Comparison of ENCODE assay signal across 20 cellular contexts in the genomic region with DNA sequence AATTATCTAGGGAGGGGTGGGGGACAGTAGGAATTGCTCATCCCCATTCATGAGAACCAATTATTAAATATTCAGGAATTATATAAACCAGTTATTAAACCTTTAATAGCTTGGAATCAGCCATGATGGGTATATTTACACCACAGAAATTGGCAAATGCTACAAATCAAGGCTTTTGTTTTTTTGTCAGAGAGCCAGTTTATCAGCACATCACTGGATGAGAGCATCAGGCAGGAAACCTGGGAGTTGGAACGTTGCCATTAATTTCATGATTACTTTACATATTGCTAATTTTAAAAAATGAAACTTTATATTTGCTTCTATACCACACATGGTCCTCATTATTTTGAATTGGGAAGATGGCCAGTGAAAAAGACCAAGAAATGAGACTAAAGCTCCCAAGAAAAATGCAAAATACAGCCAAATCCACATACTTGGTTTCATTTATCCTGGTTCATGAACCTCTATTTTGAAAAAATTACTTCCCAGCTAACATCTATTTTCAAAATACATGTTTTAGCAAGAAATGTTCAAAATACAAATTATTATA. TPM values are rescaled to one million over a fixed set of nuclear protein-coding genes. Genes with fewer than 3 reads are reported as not detected.
DNase-seq lines count a peak whose midpoint lies in the region; TF ChIP-seq lines count a peak whose summit lies in the region.
"Had no signal": no experiment of that assay in that cellular context is flagged by ENCODE, and none has a peak within 500 bp of the region (broad histone marks: within the 10 kb centered on the region; RNA-seq: fewer than 3 reads in every experiment).

No MANE protein-coding gene starts in this region.

- peaks cover 7% of the 10 kb centered on the region for H3K4me1 Mint-ChIP-seq in activated T-helper 2 cell treated with anti-CD3 and anti-CD28 coated beads, Interferon-gamma antibody, Interleukin-2, Interleukin-4, amounts not matched to agents 10 μg/mL and 5 μg/mL and 100 μg/mL, durations not matched to agents 14 hours and 24 hours and 36 hours (ENCODE audit: low read depth)
- H3K4me1 Mint-ChIP-seq: CD8-positive, alpha-beta memory T cell had no signal

- no peak overlapping the region for H2AFZ ChIP-seq in SK-N-SH (ENCODE audit: low read depth)
- H2AFZ ChIP-seq in neuronal stem cell (ENCODE audit: low read length): no peak overlapping the region

- H3F3A ChIP-seq in SK-N-SH (replicated peaks; ENCODE audit: insufficient read depth): peaks cover 6% of the 10 kb centered on the region

- no peak for TF ChIP-seq CTCF in SK-N-SH (IDR thresholded peaks at IDR 0.05)
- TF ChIP-seq CTCF in A673 (conservative IDR thresholded peaks at IDR 0.05; ENCODE audit: low read depth, low read length): no peak

- H3K27ac Mint-ChIP-seq in activated T-helper 2 cell treated with anti-CD3 and anti-CD28 coated beads, Interferon-gamma antibody, Interleukin-2, Interleukin-4, amounts not matched to agents 10 μg/mL and 5 μg/mL and 100 μg/mL, durations not matched to agents 14 hours and 24 hours and 36 hours: no peak overlapping the region
- H3K27ac Mint-ChIP-seq: CD8-positive, alpha-beta memory T cell had no signal

- no peaks in the 10 kb centered on the region for H3K9me2 ChIP-seq in SK-N-SH

- H2BK120ac ChIP-seq in neuronal stem cell (ENCODE audit: low read depth, low read length): no peak overlapping the region

- no peak overlapping the region for H3K4ac ChIP-seq in neuronal stem cell (ENCODE audit: low read length)

- no peak overlapping the region for H2BK5ac ChIP-seq in neuronal stem cell (ENCODE audit: low read length)

- H4K8ac ChIP-seq in neuronal stem cell (ENCODE audit: low read depth, low read length): no peak overlapping the region

- CTCF ChIA-PET in SK-N-SH (lab: Yijun Ruan, JAX) (interaction anchor here (0.8 to 0.9 kb wide), 2 partner anchors 29 to 204 kb away, joined by 3 read pairs; no protein-coding TSS in a partner anchor), A673 (lab: Charles Lee) (no interaction called here)

- H3K4me1 ChIP-seq in SK-N-SH (ENCODE audit: control insufficient read depth in 1 of 2, insufficient read depth in 2 of 2, low read depth in 1 of 2, low read length in 1 of 2) (peaks cover 0 to 6% of the 10 kb centered on the region in 2 experiments; a peak in 2 of 4 replicates), A673 (ENCODE audit: insufficient read depth, low read length, poor library complexity, severe bottlenecking) (peaks cover 19% of the 10 kb centered on the region), neuronal stem cell (ENCODE audit: control insufficient read depth in 2 of 2, insufficient read depth in 1 of 2, low read depth in 1 of 2, low read length in 2 of 2) (no peaks in the 10 kb centered on the region)
- H3K4me1 ChIP-seq: BLaER1, Peyer's patch had no signal

- H2AK5ac ChIP-seq in neuronal stem cell (ENCODE audit: low read depth, low read length): no peak overlapping the region

- no peak; a peak in 1 of 4 replicates for TF ChIP-seq EP300 in SK-N-SH (IDR thresholded peaks at IDR 0.05; ENCODE audit: borderline replicate concordance in 1 of 2, low read depth in 1 of 2, low read length in 1 of 2)

- no peak overlapping the region for H3K14ac ChIP-seq in neuronal stem cell (ENCODE audit: low read length)

- no TSS peak for BruUV-seq in A673 (replicated peaks; lab: Mats Ljungman, UMichigan)

- no peaks in the 10 kb centered on the region for H3K9me3 Mint-ChIP-seq in activated T-helper 2 cell treated with anti-CD3 and anti-CD28 coated beads, Interferon-gamma antibody, Interleukin-2, Interleukin-4, amounts not matched to agents 10 μg/mL and 5 μg/mL and 100 μg/mL, durations not matched to agents 14 hours and 24 hours and 36 hours
- H3K9me3 Mint-ChIP-seq: CD8-positive, alpha-beta memory T cell had no signal

- H3K27ac ChIP-seq in SK-N-SH (ENCODE audit: low read depth in 2 of 2, low read length in 1 of 2) (peak overlapping the region; percentile 36 to 45; a peak in 2 of 4 replicates), A673 (ENCODE audit: low read depth, low read length, poor library complexity, severe bottlenecking) (no peak overlapping the region), neuronal stem cell (replicated peaks; ENCODE audit: low read length) (no peak overlapping the region)
- H3K27ac ChIP-seq: BLaER1, Peyer's patch, SK-N-MC had no signal

- no peaks in the 10 kb centered on the region for H3K79me1 ChIP-seq in neuronal stem cell (ENCODE audit: low read depth, low read length)

- H3K79me2 ChIP-seq in SK-N-SH (ENCODE audit: insufficient read depth): no peaks in the 10 kb centered on the region

- H3K9me3 ChIP-seq in SK-N-SH (no peaks in the 10 kb centered on the region), A673 (ENCODE audit: low read depth, low read length, poor library complexity, severe bottlenecking) (no peaks in the 10 kb centered on the region), neuronal stem cell (replicated peaks in 1 of 2; ENCODE audit: control insufficient read depth in 2 of 2, insufficient read depth in 1 of 2, low read depth in 1 of 2, low read length in 2 of 2) (no peaks in the 10 kb centered on the region)
- H3K9me3 ChIP-seq: BLaER1, MG63, Peyer's patch had no signal

- DNase-seq in ELR (ENCODE audit: low read depth) (peak; percentile 15), SK-N-SH (no peak), fibroblast of gingiva (ENCODE audit: low read depth) (peak; percentile 75), lung microvascular endothelial cell (ENCODE audit: low read depth in 2 of 2) (peak; percentile 7 to 35), A673 (ENCODE audit: low spot score) (no peak), neuronal stem cell (ENCODE audit: low spot score) (no peak), NCI-H1694 (lab: John Stamatoyannopoulos, UW) (no peak)
- no peak for DNase-seq in activated T-helper 2 cell treated with anti-CD3 and anti-CD28 coated beads, Interferon-gamma antibody, Interleukin-2, Interleukin-4, amounts not matched to agents 10 μg/mL and 5 μg/mL and 100 μg/mL, durations not matched to agents 14 hours and 24 hours and 36 hours (ENCODE audit: low spot score)
- DNase-seq: CD8-positive, alpha-beta memory T cell; DND-41; GF-D8; KG1; MG63; NCI-H1092; NCI-H146; NCI-H2227 treated with DMSO at 0.1 percent for 48 hours; NCI-H524; Peyer's patch had no signal

- no peak overlapping the region for H3K4me3 Mint-ChIP-seq in activated T-helper 2 cell treated with anti-CD3 and anti-CD28 coated beads, Interferon-gamma antibody, Interleukin-2, Interleukin-4, amounts not matched to agents 10 μg/mL and 5 μg/mL and 100 μg/mL, durations not matched to agents 14 hours and 24 hours and 36 hours (ENCODE audit: low read depth)
- H3K4me3 Mint-ChIP-seq: CD8-positive, alpha-beta memory T cell had no signal

- H3K27me3 Mint-ChIP-seq in activated T-helper 2 cell treated with anti-CD3 and anti-CD28 coated beads, Interferon-gamma antibody, Interleukin-2, Interleukin-4, amounts not matched to agents 10 μg/mL and 5 μg/mL and 100 μg/mL, durations not matched to agents 14 hours and 24 hours and 36 hours (ENCODE audit: low read depth): peaks cover 35% of the 10 kb centered on the region

- H3K4me3 ChIP-seq in SK-N-SH (ENCODE audit: low read depth in 2 of 2, low read length in 1 of 2): no peak overlapping the region
- H3K4me3 ChIP-seq in A673 (ENCODE audit: low read depth, low read length, poor library complexity, severe bottlenecking): no peak overlapping the region
- H3K4me3 ChIP-seq in neuronal stem cell (ENCODE audit: low read length in 2 of 2): no peak overlapping the region
- H3K4me3 ChIP-seq: BLaER1, MG63, Peyer's patch, SK-N-MC had no signal

- intact Hi-C loops in activated T-helper 2 cell treated with anti-CD3 and anti-CD28 coated beads, Interferon-gamma antibody, Interleukin-2, Interleukin-4, amounts not matched to agents 10 μg/mL and 5 μg/mL and 100 μg/mL, durations not matched to agents 14 hours and 24 hours and 36 hours (cut with micrococcal nuclease): no loop called here
- intact Hi-C loops in A673 (cut with micrococcal nuclease; ENCODE audit: unreplicated experiment): no loop called here

- no peaks in the 10 kb centered on the region for H3K27me3 ChIP-seq in SK-N-SH (ENCODE audit: insufficient read depth)
- no peaks in the 10 kb centered on the region for H3K27me3 ChIP-seq in A673 (replicated peaks; ENCODE audit: insufficient read depth, low read depth, low read length, poor library complexity)
- no peaks in the 10 kb centered on the region for H3K27me3 ChIP-seq in neuronal stem cell (ENCODE audit: control insufficient read depth in 3 of 3, insufficient read depth in 3 of 3, low read depth in 1 of 3, low read length in 3 of 3)
- H3K27me3 ChIP-seq: BLaER1, MG63, Peyer's patch had no signal

- H3K36me3 Mint-ChIP-seq in activated T-helper 2 cell treated with anti-CD3 and anti-CD28 coated beads, Interferon-gamma antibody, Interleukin-2, Interleukin-4, amounts not matched to agents 10 μg/mL and 5 μg/mL and 100 μg/mL, durations not matched to agents 14 hours and 24 hours and 36 hours (ENCODE audit: low read depth): no peaks in the 10 kb centered on the region
- H3K36me3 Mint-ChIP-seq: CD8-positive, alpha-beta memory T cell had no signal

- H3K4me2 ChIP-seq in SK-N-SH (no peak overlapping the region; the same call in 1 of the 2 replicates), neuronal stem cell (ENCODE audit: insufficient read depth, low read length, poor library complexity, severe bottlenecking) (no peak overlapping the region)
- H3K4me2 ChIP-seq: BLaER1 had no signal

- WGBS in SK-N-SH (ENCODE audit: low lambda C conversion rate): 68% methylated on average over 1 of the region's 1 CpG
- no CpG with 5 or more reads among the region's 1 CpG for WGBS in neuronal stem cell (ENCODE audit: extremely low coverage in 2 of 2, insufficient read length in 2 of 2, insufficient replicate concordance in 1 of 2), 2 donors

- no peak overlapping the region for H2BK15ac ChIP-seq in neuronal stem cell (ENCODE audit: low read length)

- H3K9ac ChIP-seq in SK-N-SH (no peak overlapping the region), neuronal stem cell (ENCODE audit: low read depth, low read length, poor library complexity) (no peak overlapping the region)
- H3K9ac ChIP-seq: BLaER1 had no signal

- no peak overlapping the region for H2BK12ac ChIP-seq in neuronal stem cell (ENCODE audit: low read length)

- peaks cover 2 to 4% of the 10 kb centered on the region in 2 experiments for H3K36me3 ChIP-seq in SK-N-SH (replicated peaks in 1 of 2; ENCODE audit: control insufficient read depth in 1 of 2, insufficient read depth in 2 of 2, low read length in 1 of 2)
- H3K36me3 ChIP-seq in A673 (ENCODE audit: insufficient read depth, low read length, poor library complexity, severe bottlenecking): no peaks in the 10 kb centered on the region
- H3K36me3 ChIP-seq in neuronal stem cell (replicated peaks in 1 of 2; ENCODE audit: control insufficient read depth in 2 of 2, insufficient read depth in 2 of 2, low read length in 2 of 2): peaks cover 0 to 7% of the 10 kb centered on the region in 2 donors
- H3K36me3 ChIP-seq: BLaER1, MG63, Peyer's patch had no signal

- H3K18ac ChIP-seq in neuronal stem cell (ENCODE audit: low read length): no peak overlapping the region

- no peak overlapping the region for H3K23ac ChIP-seq in neuronal stem cell (ENCODE audit: low read depth, low read length, poor library complexity)

- no peak for TF ChIP-seq RAD21 in SK-N-SH (IDR thresholded peaks at IDR 0.05; ENCODE audit: low read length)

- POLR2A ChIA-PET in SK-N-SH (lab: Yijun Ruan, JAX): no interaction called here
- POLR2A ChIA-PET in A673 (lab: Charles Lee; ENCODE audit: low non-redundant PET): no interaction called here

- H4K20me1 ChIP-seq in SK-N-SH (ENCODE audit: insufficient read depth): no peaks in the 10 kb centered on the region
- H4K20me1 ChIP-seq: BLaER1 had no signal

- H4K91ac ChIP-seq in neuronal stem cell (ENCODE audit: low read depth, low read length, poor library complexity): no peak overlapping the region

RNA-seq across cellular contexts. Expression of a gene that starts 48.4 kb away (rescaled TPM):
- polyA plus RNA-seq in SK-N-SH (2012; rRNA removed): 7.3 and 9.0 TPM in 2 replicates
- 8.7 and 11.1 TPM in 2 replicates for polyA plus RNA-seq in SK-N-SH (2012; cell fraction: cytosol; rRNA removed)
- 2.9 and 5.2 TPM in 2 replicates for polyA plus RNA-seq in SK-N-SH (2012; cell fraction: nucleus; rRNA removed)
- total RNA-seq in lung microvascular endothelial cell (0.40 and 0.87 TPM in 2 replicates), A673 (2021) (9.8 and 11.4 TPM in 2 replicates)
- 1.3 and 2.1 TPM in 2 replicates for total RNA-seq in activated T-helper 2 cell treated with anti-CD3 and anti-CD28 coated beads, Interferon-gamma antibody, Interleukin-2, Interleukin-4, amounts not matched to agents 10 μg/mL and 5 μg/mL and 100 μg/mL, durations not matched to agents 14 hours and 24 hours and 36 hours
- polyA plus RNA-seq in neuronal stem cell (2013, experiment 1 of 2): 7.2 TPM
- 6.5 TPM for polyA plus RNA-seq in neuronal stem cell (2013, experiment 2 of 2)

RNA-seq across cellular contexts. Expression of a gene that starts 59.7 kb away (rescaled TPM):
- polyA plus RNA-seq in SK-N-SH (2012; rRNA removed): 8.9 and 9.2 TPM in 2 replicates
- 14.4 and 17.2 TPM in 2 replicates for polyA plus RNA-seq in SK-N-SH (2012; cell fraction: cytosol; rRNA removed)
- 3.5 and 6.3 TPM in 2 replicates for polyA plus RNA-seq in SK-N-SH (2012; cell fraction: nucleus; rRNA removed)
- total RNA-seq in lung microvascular endothelial cell (13.7 and 14.1 TPM in 2 replicates), A673 (2021) (35.2 and 36.5 TPM in 2 replicates)
- 13.1 and 13.5 TPM in 2 replicates for total RNA-seq in activated T-helper 2 cell treated with anti-CD3 and anti-CD28 coated beads, Interferon-gamma antibody, Interleukin-2, Interleukin-4, amounts not matched to agents 10 μg/mL and 5 μg/mL and 100 μg/mL, durations not matched to agents 14 hours and 24 hours and 36 hours
- polyA plus RNA-seq in neuronal stem cell (2013, experiment 1 of 2): 29.2 TPM
- polyA plus RNA-seq in neuronal stem cell (2013, experiment 2 of 2): 30.1 TPM

Comparison
In these comparisons a context has a peak if more than half of its experiments do, and no peak if none do; other contexts are left out.
1. DNase-seq: peak in ELR (single experiment), fibroblast of gingiva (single experiment) and lung microvascular endothelial cell (2 of 2); none in SK-N-SH (single experiment), activated T-helper 2 cell treated with anti-CD3 and anti-CD28 coated beads, Interferon-gamma antibody, Interleukin-2, Interleukin-4, amounts not matched to agents 10 μg/mL and 5 μg/mL and 100 μg/mL, durations not matched to agents 14 hours and 24 hours and 36 hours (single experiment), A673 (single experiment), neuronal stem cell (single experiment) and NCI-H1694 (single experiment).
2. H3K27ac ChIP-seq: peak in SK-N-SH (2 of 2); none in A673 (single experiment) and neuronal stem cell (single experiment).